ENCODE assay signal across 1 cellular context in genomic region chr3:32502944-32503286, GRCh38.
TF ChIP-seq lines count a peak whose summit lies in the region.

No MANE protein-coding gene starts in this region.

TF ChIP-seq in HEK293, 187 proteins besides CTCF, POLR2A, EP300 and RAD21 (continued from another document):
- TF ChIP-seq ZBTB11 (tag by site-specific recombination; conservative IDR thresholded peaks at IDR 0.05; ENCODE audit: low read depth) (no peak), ZNF157 (tag by site-specific recombination; IDR thresholded peaks at IDR 0.05) (no peak), ZNF513 (tag by site-specific recombination; IDR thresholded peaks at IDR 0.05) (no peak), ZNF585B (tag by site-specific recombination; IDR thresholded peaks at IDR 0.05) (no peak), ZNF19 (tag by site-specific recombination; IDR thresholded peaks at IDR 0.05; ENCODE audit: low read depth) (no peak)
TF ChIP-seq in HEK293: peak in this region for 0.
